In genomic region chr21:37364722-37365121, GRCh38 we compare ENCODE assay signal across 9 cellular contexts. TPM values are rescaled to one million over a fixed set of nuclear protein-coding genes. Genes with fewer than 3 reads are reported as not detected.
DNase-seq lines count a peak whose midpoint lies in the region; ATAC-seq, FAIRE-seq and TF ChIP-seq lines count a peak whose summit lies in the region.
"Had no signal": no experiment of that assay in that cellular context is flagged by ENCODE, and none has a peak within 500 bp of the region (broad histone marks: within the 10 kb centered on the region; RNA-seq: fewer than 3 reads in every experiment).

No MANE protein-coding gene starts in this region.

- peak overlapping the region in 5 of 7 donors; percentile 10 to 98 (median 96) for H3K27ac Mint-ChIP-seq in CD14-positive monocyte
- peak overlapping the region; percentile 100 for H3K27ac Mint-ChIP-seq in dendritic cell treated with granulocyte-macrophage colony-stimulating factor and Interleukin-4, amounts not matched to agents 40 ng/mL and 50 ng/mL, for 4 days
- peak overlapping the region; percentile 94 to 96 for H3K27ac Mint-ChIP-seq in natural killer cell treated with Interleukin-12 subunit alpha and Interleukin-12 subunit beta and Interleukin-15 and Interleukin-18, amount 100 ng/mL, for 72 hours

- intact Hi-C loops in CD14-positive monocyte (cut with micrococcal nuclease), result loop anchor here in 1 of 2 donors (5.0 to 10.0 kb wide), 3 partner anchors 68 to 290 kb away; partner anchors contain the start of genes PIGP and TTC3
- intact Hi-C loops in dendritic cell treated with granulocyte-macrophage colony-stimulating factor and Interleukin-4, amounts not matched to agents 40 ng/mL and 50 ng/mL, for 4 days (cut with micrococcal nuclease), result loop anchor here (5.0 to 10.0 kb wide), 2 partner anchors 198 to 290 kb away; partner anchors contain the start of genes PIGP and TTC3

- H3K36me3 ChIP-seq in SJCRH30, result no peaks in the 10 kb centered on the region

- peaks cover 22% of the 10 kb centered on the region for H3K4me1 Mint-ChIP-seq in CD14-positive monocyte
- peaks cover 10% of the 10 kb centered on the region for H3K4me1 Mint-ChIP-seq in dendritic cell treated with granulocyte-macrophage colony-stimulating factor and Interleukin-4, amounts not matched to agents 40 ng/mL and 50 ng/mL, for 4 days (ENCODE audit: low read depth)
- H3K4me1 Mint-ChIP-seq in natural killer cell treated with Interleukin-12 subunit alpha and Interleukin-12 subunit beta and Interleukin-15 and Interleukin-18, amount 100 ng/mL, for 72 hours (ENCODE audit: low read depth in 2 of 2), result peaks cover 21 to 31% of the 10 kb centered on the region in 2 donors

- H3K9me3 Mint-ChIP-seq in CD14-positive monocyte, result peaks cover 0 to 1% (median 0%) of the 10 kb centered on the region in 7 donors
- H3K9me3 Mint-ChIP-seq in dendritic cell treated with granulocyte-macrophage colony-stimulating factor and Interleukin-4, amounts not matched to agents 40 ng/mL and 50 ng/mL, for 4 days, result no peaks in the 10 kb centered on the region
- H3K9me3 Mint-ChIP-seq in natural killer cell treated with Interleukin-12 subunit alpha and Interleukin-12 subunit beta and Interleukin-15 and Interleukin-18, amount 100 ng/mL, for 72 hours, result no peaks in the 10 kb centered on the region

- H3K9me3 ChIP-seq in SJCRH30 (replicated peaks), result no peaks in the 10 kb centered on the region

- no peaks in the 10 kb centered on the region for H3K36me3 Mint-ChIP-seq in CD14-positive monocyte
- H3K36me3 Mint-ChIP-seq in dendritic cell treated with granulocyte-macrophage colony-stimulating factor and Interleukin-4, amounts not matched to agents 40 ng/mL and 50 ng/mL, for 4 days (ENCODE audit: low read depth), result peaks cover 14% of the 10 kb centered on the region
- peaks cover 6% of the 10 kb centered on the region for H3K36me3 Mint-ChIP-seq in natural killer cell treated with Interleukin-12 subunit alpha and Interleukin-12 subunit beta and Interleukin-15 and Interleukin-18, amount 100 ng/mL, for 72 hours

- no peaks in the 10 kb centered on the region for H3K27me3 ChIP-seq in SJCRH30

- no peak overlapping the region; the same call in 1 of the 2 replicates for H3K4me3 ChIP-seq in SJCRH30

- no peak for TF ChIP-seq CTCF in CD14-positive monocyte (IDR thresholded peaks at IDR 0.05)

- H3K4me1 ChIP-seq in SJCRH30, result peaks cover 4% of the 10 kb centered on the region

- FAIRE-seq in GM12892 (lab: Jason Lieb, UNC), result no peak

- TF ChIP-seq POLR2A in GM12892 (IDR thresholded peaks at IDR 0.05; ENCODE audit: low read depth, low read length), result no peak

- DNase-seq in CD14-positive monocyte (ENCODE audit: low spot score) (no peak), KG1 (lab: John Stamatoyannopoulos, UW) (peak; percentile 65), SJCRH30 (no peak), DMS114 treated with DMSO at 0.1 percent for 48 hours (lab: John Stamatoyannopoulos, UW; ENCODE audit: unreplicated experiment) (no peak), GM12892 (ENCODE audit: insufficient read length) (no peak), NCI-H2029 (lab: John Stamatoyannopoulos, UW) (no peak)
- no peak for DNase-seq in natural killer cell treated with Interleukin-12 subunit alpha and Interleukin-12 subunit beta and Interleukin-15 and Interleukin-18, amount 100 ng/mL, for 72 hours (ENCODE audit: low spot score)

- peak overlapping the region; percentile 87 to 97 for H3K4me3 Mint-ChIP-seq in CD14-positive monocyte
- peak overlapping the region; percentile 84 for H3K4me3 Mint-ChIP-seq in dendritic cell treated with granulocyte-macrophage colony-stimulating factor and Interleukin-4, amounts not matched to agents 40 ng/mL and 50 ng/mL, for 4 days
- H3K4me3 Mint-ChIP-seq in natural killer cell treated with Interleukin-12 subunit alpha and Interleukin-12 subunit beta and Interleukin-15 and Interleukin-18, amount 100 ng/mL, for 72 hours, result peak overlapping the region; percentile 96

- ATAC-seq in natural killer cell treated with Interleukin-12 subunit alpha and Interleukin-12 subunit beta and Interleukin-15 and Interleukin-18, amount 100 ng/mL, for 72 hours, result no peak
- ATAC-seq: activated CD4-positive, CD25-positive, alpha-beta regulatory T cell treated with anti-CD3 and anti-CD28 coated beads, Interleukin-2, amount 50 U/mL, for 24 hours had no signal

- H3K27me3 Mint-ChIP-seq in CD14-positive monocyte (ENCODE audit: low read depth in 3 of 3), result peaks cover 0 to 2% (median 0%) of the 10 kb centered on the region in 3 donors
- no peaks in the 10 kb centered on the region for H3K27me3 Mint-ChIP-seq in dendritic cell treated with granulocyte-macrophage colony-stimulating factor and Interleukin-4, amounts not matched to agents 40 ng/mL and 50 ng/mL, for 4 days
- no peaks in the 10 kb centered on the region for H3K27me3 Mint-ChIP-seq in natural killer cell treated with Interleukin-12 subunit alpha and Interleukin-12 subunit beta and Interleukin-15 and Interleukin-18, amount 100 ng/mL, for 72 hours

- H3K27ac ChIP-seq in SJCRH30, result no peak overlapping the region

RNA-seq across cellular contexts. Expression of gene DYRK1A, which starts 1.9 kb away (rescaled TPM):
- 1 to 10 TPM; 1.8 to 2.4 TPM for polyA plus RNA-seq in CD14-positive monocyte
- 10 to 100 TPM; 83.5 to 90.1 TPM for total RNA-seq in natural killer cell treated with Interleukin-12 subunit alpha and Interleukin-12 subunit beta and Interleukin-15 and Interleukin-18, amount 100 ng/mL, for 72 hours
- 59.8 and 67.5 TPM in 2 replicates for total RNA-seq in SJCRH30 (2014; rRNA removed; shearing (Covaris generic))
- 24.3 TPM for polyA plus RNA-seq in GM12892 (2012; ENCODE audit: missing spikeins)
